ENCODE assay signal across 15 cellular contexts in genomic region chr15:34188711-34189110, GRCh38. TPM values are rescaled to one million over a fixed set of nuclear protein-coding genes. Genes with fewer than 3 reads are reported as not detected.
DNase-seq lines count a peak whose midpoint lies in the region; ATAC-seq and TF ChIP-seq lines count a peak whose summit lies in the region.
"Had no signal": no experiment of that assay in that cellular context is flagged by ENCODE, and none has a peak within 500 bp of the region (broad histone marks: within the 10 kb centered on the region; RNA-seq: fewer than 3 reads in every experiment).

No MANE protein-coding gene starts in this region.

- H4K20me1 ChIP-seq in GM23248 (ENCODE audit: insufficient read depth): no peaks in the 10 kb centered on the region; the same call in none of the 2 replicates
- peaks cover 21% of the 10 kb centered on the region for H4K20me1 ChIP-seq in osteoblast (ENCODE audit: insufficient read depth, low read length)

- H3K9me3 ChIP-seq in GM23248 (ENCODE audit: low read depth): no peaks in the 10 kb centered on the region
- H3K9me3 ChIP-seq in osteoblast (ENCODE audit: low read depth, low read length): no peaks in the 10 kb centered on the region
- H3K9me3 ChIP-seq: Peyer's patch had no signal

- H3K79me2 ChIP-seq in GM23248 (ENCODE audit: insufficient read depth) (peaks cover 99% of the 10 kb centered on the region), osteoblast (ENCODE audit: insufficient read depth, low read length) (peaks cover 91% of the 10 kb centered on the region)

- H3K36me3 ChIP-seq in GM23248 (ENCODE audit: low read depth) (no peaks in the 10 kb centered on the region), brain microvascular endothelial cell (replicated peaks) (no peaks in the 10 kb centered on the region), osteoblast (ENCODE audit: insufficient read depth, low read length) (no peaks in the 10 kb centered on the region)
- H3K36me3 ChIP-seq: Peyer's patch had no signal

- DNase-seq in GM23248 (no peak), brain microvascular endothelial cell (peak; percentile 9), iris pigment epithelial cell (ENCODE audit: low read depth) (peak; percentile 8), osteoblast (ENCODE audit: insufficient read length, low spot score, missing footprints) (no peak), NCI-H1105 treated with DMSO at 0.1 percent for 48 hours (lab: John Stamatoyannopoulos, UW) (no peak)
- DNase-seq in activated CD4-positive, alpha-beta T cell treated with anti-CD3 and anti-CD28 coated beads for 4 hours: no peak
- DNase-seq: C1 segment of cervical spinal cord, DMS79, H9, NCI-H1092 treated with DMSO at 0.1 percent for 48 hours, NCI-H1694, NCI-H2081 treated with DMSO at 0.1 percent for 48 hours, Peyer's patch had no signal

- H2AFZ ChIP-seq in GM23248 (no peak overlapping the region), osteoblast (ENCODE audit: low read length) (no peak overlapping the region)

- H3F3A ChIP-seq in GM23248 (ENCODE audit: insufficient read depth): peaks cover 9% of the 10 kb centered on the region; the same call in 1 of the 2 replicates

- H3K4me3 ChIP-seq in GM23248 (no peak overlapping the region), brain microvascular endothelial cell (ENCODE audit: low read depth, low read length) (no peak overlapping the region), osteoblast (ENCODE audit: insufficient read depth, low read length) (no peak overlapping the region)
- H3K4me3 ChIP-seq: K562, Peyer's patch had no signal

- ATAC-seq in HG03520 (IDR thresholded peaks at IDR 0.05; ENCODE audit: unreplicated experiment): no peak
- ATAC-seq: K562 had no signal

- no peak overlapping the region for H3K9ac ChIP-seq in GM23248

- WGBS in GM23248 (ENCODE audit: low coverage in 1 of 2, low lambda C conversion rate in 2 of 2, missing lambda C conversion rate in 2 of 2), 2 experiments: 65 to 67% methylated on average over 5 of the region's 5 CpGs

- H3K9me2 ChIP-seq in GM23248 (ENCODE audit: insufficient read depth): no peaks in the 10 kb centered on the region; the same call in 1 of the 2 replicates

- TF ChIP-seq CTCF in brain microvascular endothelial cell (IDR thresholded peaks at IDR 0.05; ENCODE audit: low read depth, low read length, missing control alignments) (no peak), osteoblast (IDR thresholded peaks at IDR 0.05; ENCODE audit: extremely low read depth, low read depth, low read length) (no peak)

- H3K4me1 ChIP-seq in GM23248 (ENCODE audit: insufficient read depth): peaks cover 5% of the 10 kb centered on the region; the same call in 1 of the 2 replicates
- peaks cover 2% of the 10 kb centered on the region for H3K4me1 ChIP-seq in osteoblast (ENCODE audit: insufficient read depth, low read length)
- H3K4me1 ChIP-seq: Peyer's patch had no signal

- H3K27me3 ChIP-seq in GM23248 (replicated peaks; ENCODE audit: insufficient read depth): no peaks in the 10 kb centered on the region
- H3K27me3 ChIP-seq in brain microvascular endothelial cell (replicated peaks): no peaks in the 10 kb centered on the region
- no peaks in the 10 kb centered on the region for H3K27me3 ChIP-seq in osteoblast (ENCODE audit: insufficient read depth, low read length)
- H3K27me3 ChIP-seq: Peyer's patch had no signal

- in situ Hi-C loops in GM23248 (cut with MboI) (no loop called here), brain microvascular endothelial cell (cut with HindIII; ENCODE audit: low pct_ligation_motif_present, low sequenced_read_pairs) (no loop called here)

- H3K4me2 ChIP-seq in GM23248 (ENCODE audit: unreplicated experiment) (no peak overlapping the region), osteoblast (ENCODE audit: insufficient read depth, low read length) (no peak overlapping the region)

- H3K27ac ChIP-seq in GM23248: peak overlapping the region; percentile 21; the same call in 1 of the 2 replicates
- H3K27ac ChIP-seq in brain microvascular endothelial cell: peak overlapping the region; percentile 55
- H3K27ac ChIP-seq in osteoblast (ENCODE audit: low read depth, low read length): no peak overlapping the region
- H3K27ac ChIP-seq: Peyer's patch had no signal

RNA-seq across cellular contexts. Expression of gene KATNBL1, which starts 21.2 kb away (rescaled TPM):
- total RNA-seq in GM23248 (2014; rRNA removed; shearing (Covaris generic)): 39.3 and 50.8 TPM in 2 replicates
- 51.9 and 57.1 TPM in 2 replicates for polyA plus RNA-seq in GM23248 (2016; fragmentation: Nextera tagmentation; extraction: Ambion mirVana)
- 37.3 and 49.2 TPM in 2 replicates for total RNA-seq in osteoblast

RNA-seq across cellular contexts. Expression of gene EMC4, which starts 36.1 kb away (rescaled TPM):
- 131 and 154 TPM in 2 replicates for total RNA-seq in GM23248 (2014; rRNA removed; shearing (Covaris generic))
- 210 and 215 TPM in 2 replicates for polyA plus RNA-seq in GM23248 (2016; fragmentation: Nextera tagmentation; extraction: Ambion mirVana)
- 135 and 136 TPM in 2 replicates for total RNA-seq in osteoblast

Comparison
In these comparisons a context has a peak if more than half of its experiments do, and no peak if none do; other contexts are left out.
1. DNase-seq: peak in brain microvascular endothelial cell (single experiment) and iris pigment epithelial cell (single experiment); none in GM23248 (single experiment), activated CD4-positive, alpha-beta T cell treated with anti-CD3 and anti-CD28 coated beads for 4 hours (0 of 2), osteoblast (single experiment) and NCI-H1105 treated with DMSO at 0.1 percent for 48 hours (single experiment).